19 cellular contexts compared by ENCODE assay signal in genomic region chr11:128288368-128288767, GRCh38.
A peak's percentile ranks its signal among the peaks of the same experiment; 100 is the strongest.
DNase-seq lines count a peak whose midpoint lies in the region; ATAC-seq, FAIRE-seq and TF ChIP-seq lines count a peak whose summit lies in the region.
"Had no signal": no experiment of that assay in that cellular context is flagged by ENCODE, and none has a peak within 500 bp of the region (broad histone marks: within the 10 kb centered on the region; RNA-seq: fewer than 3 reads in every experiment).

No MANE protein-coding gene starts in this region.

- CTCF ChIA-PET in activated CD4-positive, alpha-beta memory T cell treated with anti-CD3 and anti-CD28 coated beads, Interleukin-2, amount 10 ng/mL, durations not matched to agents 7 days and 5 days (lab: Charles Lee): interaction anchor here (1.0 to 11.6 kb wide), 13 partner anchors 9 to 342 kb away, joined by 3 to 157 read pairs (median 27); no protein-coding TSS in a partner anchor

- peak overlapping the region; percentile 96 for H3K27ac ChIP-seq in CD4-positive, CD25-positive, alpha-beta regulatory T cell (ENCODE audit: insufficient read depth, low read length, poor library complexity, severe bottlenecking)
- no peak overlapping the region for H3K27ac ChIP-seq in suprapubic skin
- H3K27ac ChIP-seq: C4-2B, colonic mucosa, ovary, WERI-Rb-1 had no signal

- H3K27ac Mint-ChIP-seq in CD4-positive, CD25-positive, alpha-beta regulatory T cell: peak overlapping the region; percentile 77 to 100 (median 87)
- H3K27ac Mint-ChIP-seq in activated CD4-positive, alpha-beta memory T cell treated with anti-CD3 and anti-CD28 coated beads, Interleukin-2, amount 10 ng/mL, durations not matched to agents 7 days and 5 days: peak overlapping the region; percentile 97

- H3K4me1 ChIP-seq in CD4-positive, CD25-positive, alpha-beta regulatory T cell (ENCODE audit: control insufficient read depth, insufficient read depth, low read length, poor library complexity, severe bottlenecking): peaks cover 74% of the 10 kb centered on the region
- peaks cover 14% of the 10 kb centered on the region for H3K4me1 ChIP-seq in suprapubic skin

- H3K9me3 Mint-ChIP-seq in CD4-positive, CD25-positive, alpha-beta regulatory T cell: peaks cover 0 to 2% (median 0%) of the 10 kb centered on the region in 7 donors
- H3K9me3 Mint-ChIP-seq in activated CD4-positive, alpha-beta memory T cell treated with anti-CD3 and anti-CD28 coated beads, Interleukin-2, amount 10 ng/mL, durations not matched to agents 7 days and 5 days: peaks cover 2% of the 10 kb centered on the region

- no peaks in the 10 kb centered on the region for H3K27me3 ChIP-seq in CD4-positive, CD25-positive, alpha-beta regulatory T cell (ENCODE audit: control insufficient read depth, insufficient read depth, low read length)
- H3K27me3 ChIP-seq in suprapubic skin: peaks cover 2% of the 10 kb centered on the region
- H3K27me3 ChIP-seq: colonic mucosa, ovary had no signal

- no peaks in the 10 kb centered on the region for H3K9me3 ChIP-seq in CD4-positive, CD25-positive, alpha-beta regulatory T cell (ENCODE audit: control insufficient read depth in 2 of 2, low read length in 2 of 2)
- no peaks in the 10 kb centered on the region for H3K9me3 ChIP-seq in suprapubic skin
- H3K9me3 ChIP-seq: colonic mucosa, mucosa of descending colon, ovary had no signal

- no peak for TF ChIP-seq POLR2A in suprapubic skin (IDR thresholded peaks at IDR 0.05)

- TF ChIP-seq CTCF in suprapubic skin (IDR thresholded peaks at IDR 0.05): no peak

- H3K4me1 Mint-ChIP-seq in CD4-positive, CD25-positive, alpha-beta regulatory T cell: peaks cover 46 to 90% (median 70%) of the 10 kb centered on the region in 4 donors
- H3K4me1 Mint-ChIP-seq in activated CD4-positive, alpha-beta memory T cell treated with anti-CD3 and anti-CD28 coated beads, Interleukin-2, amount 10 ng/mL, durations not matched to agents 7 days and 5 days: peaks cover 78% of the 10 kb centered on the region

- no peaks in the 10 kb centered on the region for H3K36me3 Mint-ChIP-seq in CD4-positive, CD25-positive, alpha-beta regulatory T cell
- H3K36me3 Mint-ChIP-seq in activated CD4-positive, alpha-beta memory T cell treated with anti-CD3 and anti-CD28 coated beads, Interleukin-2, amount 10 ng/mL, durations not matched to agents 7 days and 5 days (ENCODE audit: low read depth): peaks cover 38% of the 10 kb centered on the region

- WGBS in suprapubic skin: 95% methylated on average over 4 of the region's 4 CpGs

- H3K4me3 ChIP-seq in CD4-positive, CD25-positive, alpha-beta regulatory T cell (ENCODE audit: low read depth, low read length): no peak overlapping the region
- H3K4me3 ChIP-seq in suprapubic skin: no peak overlapping the region
- H3K4me3 ChIP-seq: colonic mucosa, mucosa of descending colon, ovary had no signal

- TF ChIP-seq EP300 in suprapubic skin (IDR thresholded peaks at IDR 0.05): no peak

- POLR2A ChIA-PET in activated CD4-positive, alpha-beta memory T cell treated with anti-CD3 and anti-CD28 coated beads, Interleukin-2, amount 10 ng/mL, durations not matched to agents 7 days and 5 days (lab: Charles Lee): interaction anchor here (1.0 to 8.2 kb wide), 16 partner anchors 12 to 407 kb away, joined by 3 to 302 read pairs (median 48); partner anchors contain the start of gene FLI1

- intact Hi-C loops in left colon (cut with DNase I, micrococcal nuclease): loop anchor here (10.0 kb wide), 2 partner anchors 114 to 336 kb away; no protein-coding TSS in a partner anchor

- H3K4me3 Mint-ChIP-seq in CD4-positive, CD25-positive, alpha-beta regulatory T cell: peak overlapping the region in 2 of 4 donors; percentile 30 to 83
- no peak overlapping the region for H3K4me3 Mint-ChIP-seq in activated CD4-positive, alpha-beta memory T cell treated with anti-CD3 and anti-CD28 coated beads, Interleukin-2, amount 10 ng/mL, durations not matched to agents 7 days and 5 days

- H3K27me3 Mint-ChIP-seq in CD4-positive, CD25-positive, alpha-beta regulatory T cell: no peaks in the 10 kb centered on the region
- no peaks in the 10 kb centered on the region for H3K27me3 Mint-ChIP-seq in activated CD4-positive, alpha-beta memory T cell treated with anti-CD3 and anti-CD28 coated beads, Interleukin-2, amount 10 ng/mL, durations not matched to agents 7 days and 5 days

- DNase-seq in CD4-positive, CD25-positive, alpha-beta regulatory T cell: no peak
- DNase-seq in GM19239 (ENCODE audit: insufficient read length, low spot score) (no peak), left kidney (ENCODE audit: low read depth, low spot score) (peak; percentile 32), left colon (no peak), epidermal melanocyte (ENCODE audit: insufficient read length, low spot score) (no peak), suprapubic skin (ENCODE audit: low spot score in 2 of 2) (no peak), NCI-H1105 (lab: John Stamatoyannopoulos, UW) (no peak)
- no peak for DNase-seq in activated CD4-positive, alpha-beta memory T cell treated with anti-CD3 and anti-CD28 coated beads, Interleukin-2, amount 10 ng/mL, durations not matched to agents 7 days and 5 days
- DNase-seq: activated CD8-positive, alpha-beta memory T cell treated with anti-CD3 and anti-CD28 coated beads, Interleukin-2, amount 50 U/mL, for 48 hours; aorta; colonic mucosa; glutamatergic neuron; mucosa of descending colon; NCI-H1436 treated with DMSO at 0.1 percent for 48 hours; NCI-H345; ovary; WERI-Rb-1 had no signal

- no peaks in the 10 kb centered on the region for H3K36me3 ChIP-seq in CD4-positive, CD25-positive, alpha-beta regulatory T cell (ENCODE audit: control insufficient read depth, insufficient read depth, low read length)
- H3K36me3 ChIP-seq in suprapubic skin: no peaks in the 10 kb centered on the region
- H3K36me3 ChIP-seq: colonic mucosa, ovary, WERI-Rb-1 had no signal

- ATAC-seq in CD4-positive, CD25-positive, alpha-beta regulatory T cell (ENCODE audit: low read depth in 2 of 2): no peak
- no peak for ATAC-seq in left colon
- ATAC-seq: mucosa of descending colon had no signal

- peak; percentile 56 for FAIRE-seq in GM19239 (lab: Jason Lieb, UNC)
- FAIRE-seq: islet of Langerhans had no signal
